Comparison of ENCODE assay signal across 30 cellular contexts in genomic region chr3:155158361-155159037, GRCh38.
"Had no signal": no experiment of that assay in that cellular context is flagged by ENCODE, and none has a peak within 500 bp of the region (broad histone marks: within the 10 kb centered on the region; RNA-seq: fewer than 3 reads in every experiment).

No MANE protein-coding gene starts in this region.

- H3K27me3 Mint-ChIP-seq: activated naive CD8-positive, alpha-beta T cell treated with anti-CD3 and anti-CD28 coated beads, Interleukin-2, amount 10 ng/mL, durations not matched to agents 7 days and 5 days; effector memory CD8-positive, alpha-beta T cell had no signal

- H3K9me3 Mint-ChIP-seq: activated naive CD4-positive, alpha-beta T cell treated with anti-CD3 and anti-CD28 coated beads for 36 hours; activated naive CD8-positive, alpha-beta T cell treated with anti-CD3 and anti-CD28 coated beads, Interleukin-2, amount 10 ng/mL, durations not matched to agents 7 days and 5 days; activated T-helper 1 cell treated with anti-CD3 and anti-CD28 coated beads, Interleukin-12 subunit alpha, Interleukin-12 subunit beta, Interleukin-2, Interleukin-4 antibody, amounts not matched to agents 30 ng/mL and 10 ng/mL and 1 ng/mL, durations not matched to agents 14 hours and 24 hours and 36 hours; nephron progenitor cell had no signal

- H3K4me1 Mint-ChIP-seq: activated naive CD8-positive, alpha-beta T cell treated with anti-CD3 and anti-CD28 coated beads, Interleukin-2, amount 10 ng/mL, durations not matched to agents 7 days and 5 days had no signal

- H3K27ac ChIP-seq: brain microvascular endothelial cell, neutrophil, skin epidermis, testis, transverse colon, WERI-Rb-1 had no signal

- H3K9me3 ChIP-seq: neutrophil, testis, transverse colon had no signal

- H3K4me1 ChIP-seq: testis, transverse colon had no signal

- H3K36me3 Mint-ChIP-seq: activated naive CD8-positive, alpha-beta T cell treated with anti-CD3 and anti-CD28 coated beads, Interleukin-2, amount 10 ng/mL, durations not matched to agents 7 days and 5 days had no signal

- H3K4me3 Mint-ChIP-seq: activated naive CD4-positive, alpha-beta T cell treated with anti-CD3 and anti-CD28 coated beads for 36 hours; activated naive CD8-positive, alpha-beta T cell treated with anti-CD3 and anti-CD28 coated beads, Interleukin-2, amount 10 ng/mL, durations not matched to agents 7 days and 5 days; activated T-helper 1 cell treated with anti-CD3 and anti-CD28 coated beads, Interleukin-12 subunit alpha, Interleukin-12 subunit beta, Interleukin-2, Interleukin-4 antibody, amounts not matched to agents 30 ng/mL and 10 ng/mL and 1 ng/mL, durations not matched to agents 14 hours and 24 hours and 36 hours; effector memory CD8-positive, alpha-beta T cell; nephron progenitor cell had no signal

- H3K4me3 ChIP-seq: skin epidermis, testis, transverse colon had no signal

- FAIRE-seq: astrocyte, endothelial cell of umbilical vein, TTC549 had no signal

- H3K27ac Mint-ChIP-seq: activated naive CD4-positive, alpha-beta T cell treated with anti-CD3 and anti-CD28 coated beads for 36 hours; activated naive CD8-positive, alpha-beta T cell treated with anti-CD3 and anti-CD28 coated beads, Interleukin-2, amount 10 ng/mL, durations not matched to agents 7 days and 5 days; activated T-helper 1 cell treated with anti-CD3 and anti-CD28 coated beads, Interleukin-12 subunit alpha, Interleukin-12 subunit beta, Interleukin-2, Interleukin-4 antibody, amounts not matched to agents 30 ng/mL and 10 ng/mL and 1 ng/mL, durations not matched to agents 14 hours and 24 hours and 36 hours; effector memory CD8-positive, alpha-beta T cell; nephron progenitor cell had no signal

- DNase-seq: activated CD4-positive, alpha-beta T cell treated with anti-CD3 and anti-CD28 coated beads for 48 hours; activated CD4-positive, alpha-beta T cell treated with anti-CD3 and anti-CD28 coated beads, Interleukin-2, amount 50 U/mL, for 48 hours; activated CD8-positive, alpha-beta memory T cell treated with anti-CD3 and anti-CD28 coated beads, Interleukin-2, amount 50 U/mL, for 4 hours; activated effector memory CD4-positive, alpha-beta T cell treated with anti-CD3 and anti-CD28 coated beads, Interleukin-2, amount 50 U/mL, for 16 hours; activated naive CD4-positive, alpha-beta T cell treated with anti-CD3 and anti-CD28 coated beads for 36 hours; activated naive CD8-positive, alpha-beta T cell treated with anti-CD3 and anti-CD28 coated beads, Interleukin-2, amount 10 ng/mL, durations not matched to agents 7 days and 5 days; activated T-cell treated with anti-CD3 and anti-CD28 coated beads, Interleukin-2, amount 50 U/mL, for 1 hour; amniotic stem cell; brain microvascular endothelial cell; cortex of kidney; effector memory CD8-positive, alpha-beta T cell; foreskin melanocyte; glutamatergic neuron; islet precursor cell; left cardiac atrium; left ventricle myocardium superior; nephron progenitor cell; stimulated activated CD4-positive, alpha-beta T cell treated with anti-CD3 and anti-CD28 coated beads, Interleukin-12 subunit alpha, Interleukin-12 subunit beta, amount 100 ng/mL, for 4 hours; stimulated activated CD4-positive, alpha-beta T cell treated with anti-CD3 and anti-CD28 coated beads, Interleukin-4, amount 100 ng/mL, for 1 hour; stimulated activated naive CD8-positive, alpha-beta T cell treated with anti-CD3 and anti-CD28 coated beads, Interleukin-15, Interleukin-2, amounts not matched to agents 100 U/mL and 50 U/mL, for 24 hours; T-helper 9 cell; testis; transverse colon; WERI-Rb-1 had no signal

- H3K27me3 ChIP-seq: brain microvascular endothelial cell, neutrophil, testis, transverse colon had no signal

- H3K36me3 ChIP-seq: brain microvascular endothelial cell, transverse colon, WERI-Rb-1 had no signal
